18 cellular contexts compared by ENCODE assay signal in genomic region chr13:110907301-110907700, GRCh38. TPM values are rescaled to one million over a fixed set of nuclear protein-coding genes. Genes with fewer than 3 reads are reported as not detected.
DNase-seq lines count a peak whose midpoint lies in the region; ATAC-seq, FAIRE-seq and TF ChIP-seq lines count a peak whose summit lies in the region.
"Had no signal": no experiment of that assay in that cellular context is flagged by ENCODE, and none has a peak within 500 bp of the region (broad histone marks: within the 10 kb centered on the region; RNA-seq: fewer than 3 reads in every experiment).

No MANE protein-coding gene starts in this region.

- H3K79me2 ChIP-seq in GM23338 (replicated peaks; ENCODE audit: insufficient read depth), result peaks cover 98% of the 10 kb centered on the region
- H3K79me2 ChIP-seq in Loucy (ENCODE audit: insufficient read depth, low read length), result peaks cover 94% of the 10 kb centered on the region

- peaks cover 71% of the 10 kb centered on the region for H3K4me1 Mint-ChIP-seq in GM23338

- no peak for TF ChIP-seq POLR2A in esophagus muscularis mucosa (IDR thresholded peaks at IDR 0.05; ENCODE audit: low read depth)

- H3K27me3 ChIP-seq in GM23338 (ENCODE audit: insufficient read depth) (no peaks in the 10 kb centered on the region), Loucy (ENCODE audit: insufficient read depth, low read length, poor library complexity, severe bottlenecking) (no peaks in the 10 kb centered on the region), esophagus muscularis mucosa (no peaks in the 10 kb centered on the region), psoas muscle (ENCODE audit: insufficient read depth in 3 of 3, low read length in 2 of 3) (no peaks in the 10 kb centered on the region)
- H3K27me3 ChIP-seq: adrenal gland, neutrophil had no signal

- H3K27ac Mint-ChIP-seq in GM23338, result peak overlapping the region; percentile 98
- H3K27ac Mint-ChIP-seq: HFFc6 had no signal

- TF ChIP-seq EP300 in esophagus muscularis mucosa (IDR thresholded peaks at IDR 0.05), result no peak

- peaks cover 55% of the 10 kb centered on the region for H3K4me1 ChIP-seq in GM23338 (ENCODE audit: insufficient read depth)
- peaks cover 53% of the 10 kb centered on the region for H3K4me1 ChIP-seq in Loucy (ENCODE audit: insufficient read depth, low read length, poor library complexity, severe bottlenecking)
- peaks cover 58 to 79% (median 74%) of the 10 kb centered on the region in 4 donors for H3K4me1 ChIP-seq in esophagus muscularis mucosa
- peaks cover 92% of the 10 kb centered on the region for H3K4me1 ChIP-seq in psoas muscle

- no peak for FAIRE-seq in GM19239 (lab: Jason Lieb, UNC)
- FAIRE-seq: kidney had no signal

- H3K9ac ChIP-seq in Loucy (ENCODE audit: low read depth, low read length, poor library complexity, severe bottlenecking), result peak overlapping the region; percentile 44

- WGBS in esophagus muscularis mucosa, result 77% methylated on average over 3 of the region's 4 CpGs
- 64 to 73% (median 67%) methylated on average over 3 of the region's 4 CpGs for WGBS in psoas muscle, 3 donors

- H2AFZ ChIP-seq in GM23338, result no peak overlapping the region
- no peak overlapping the region for H2AFZ ChIP-seq in Loucy (ENCODE audit: low read length)

- intact Hi-C loops in esophagus muscularis mucosa (cut with DNase I), result loop anchor here (5.0 kb wide), 1 partner anchor 35 kb away; no protein-coding TSS in a partner anchor
- intact Hi-C loops in psoas muscle (cut with DNase I), result loop anchor here in 1 of 2 donors (2.0 kb wide), 1 partner anchor 20 kb away; no protein-coding TSS in a partner anchor

- no peaks in the 10 kb centered on the region for H3K9me3 Mint-ChIP-seq in GM23338
- H3K9me3 Mint-ChIP-seq: HFFc6 had no signal

- H3K27me3 Mint-ChIP-seq in GM23338 (ENCODE audit: insufficient read depth, low read depth, poor library complexity), result no peaks in the 10 kb centered on the region
- H3K27me3 Mint-ChIP-seq: T-helper 17 cell had no signal

- ATAC-seq in GM23338, result no peak
- no peak for ATAC-seq in psoas muscle
- ATAC-seq in GM21360 (IDR thresholded peaks at IDR 0.05; ENCODE audit: unreplicated experiment), result no peak
- no peak for ATAC-seq in GM21825 (IDR thresholded peaks at IDR 0.05; ENCODE audit: unreplicated experiment)
- ATAC-seq: sciatic nerve, T-helper 17 cell had no signal

- H3K9me2 ChIP-seq in GM23338 (ENCODE audit: insufficient read depth) (no peaks in the 10 kb centered on the region), Loucy (replicated peaks; ENCODE audit: low read depth, low read length) (no peaks in the 10 kb centered on the region)

- H3K4me3 Mint-ChIP-seq in GM23338, result peak overlapping the region; percentile 16; the same call in 2 of the 3 replicates
- H3K4me3 Mint-ChIP-seq: HFFc6, T-helper 17 cell had no signal

- TF ChIP-seq CTCF in GM23338 (conservative IDR thresholded peaks at IDR 0.05; ENCODE audit: low read depth in 2 of 2) (no peak), Loucy (conservative IDR thresholded peaks at IDR 0.05; ENCODE audit: low read length) (no peak), esophagus muscularis mucosa (IDR thresholded peaks at IDR 0.05) (no peak), psoas muscle (IDR thresholded peaks at IDR 0.05) (no peak)

- peak overlapping the region; percentile 19 for H3K4me3 ChIP-seq in GM23338
- H3K4me3 ChIP-seq in Loucy (ENCODE audit: low read length, poor library complexity, severe bottlenecking), result peak overlapping the region; percentile 78
- H3K4me3 ChIP-seq in esophagus muscularis mucosa, result no peak overlapping the region
- H3K4me3 ChIP-seq in psoas muscle, result peak overlapping the region; percentile 40
- H3K4me3 ChIP-seq: adrenal gland had no signal

- H3K9me3 ChIP-seq in Loucy (ENCODE audit: insufficient read depth, low read depth, low read length), result no peaks in the 10 kb centered on the region
- no peaks in the 10 kb centered on the region for H3K9me3 ChIP-seq in esophagus muscularis mucosa
- H3K9me3 ChIP-seq in psoas muscle, result no peaks in the 10 kb centered on the region
- H3K9me3 ChIP-seq: adrenal gland, neutrophil had no signal

- H3K36me3 ChIP-seq in GM23338 (ENCODE audit: insufficient read depth) (peaks cover 30% of the 10 kb centered on the region; the same call in 1 of the 2 replicates), Loucy (ENCODE audit: insufficient read depth, low read length) (peaks cover 79% of the 10 kb centered on the region; the same call in 1 of the 2 replicates), esophagus muscularis mucosa (peaks cover 0 to 47% (median 26%) of the 10 kb centered on the region in 4 donors), psoas muscle (ENCODE audit: insufficient read depth in 1 of 2, low read depth in 1 of 2) (peaks cover 18 to 61% of the 10 kb centered on the region in 2 donors)

- peaks cover 12% of the 10 kb centered on the region; the same call in 1 of the 2 replicates for H3F3A ChIP-seq in GM23338 (replicated peaks; ENCODE audit: low read depth)
- no peaks in the 10 kb centered on the region for H3F3A ChIP-seq in Loucy (ENCODE audit: low read depth)

- H3K27ac ChIP-seq in GM23338 (ENCODE audit: low read depth) (peak overlapping the region; percentile 92), esophagus muscularis mucosa (replicated peaks in 1 of 4) (peak overlapping the region; percentile 50 to 66 (median 62)), psoas muscle (peak overlapping the region; percentile 99)
- H3K27ac ChIP-seq: neutrophil had no signal

- H3K4me2 ChIP-seq in GM23338 (peak overlapping the region; percentile 55), Loucy (ENCODE audit: low read depth, low read length, poor library complexity, severe bottlenecking) (peak overlapping the region; percentile 69)

- peaks cover 81% of the 10 kb centered on the region for H3K36me3 Mint-ChIP-seq in GM23338 (ENCODE audit: low read depth)

- peaks cover 32% of the 10 kb centered on the region for H4K20me1 ChIP-seq in GM23338 (replicated peaks; ENCODE audit: insufficient read depth)
- H4K20me1 ChIP-seq in Loucy (ENCODE audit: insufficient read depth, low read length, poor library complexity, severe bottlenecking), result peaks cover 91% of the 10 kb centered on the region

- DNase-seq in GM23338 (ENCODE audit: low spot score), result no peak
- DNase-seq in esophagus muscularis mucosa (ENCODE audit: extremely low spot score), result no peak
- no peak for DNase-seq in psoas muscle
- no peak for DNase-seq in effector CD4-positive, alpha-beta T cell
- no peak for DNase-seq in GM19239 (ENCODE audit: insufficient read length, low spot score)
- DNase-seq: activated effector memory CD4-positive, alpha-beta T cell treated with Interleukin-2 at 50 U/mL for 16 hours; EL; head of caudate nucleus; HFFc6; kidney; NCI-H524 treated with DMSO at 0.1 percent for 48 hours; T-helper 17 cell had no signal

TF ChIP-seq in GM23338, 12 proteins besides CTCF, POLR2A, EP300 and RAD21 (continues in another document):
- TF ChIP-seq ZNF114 (CRISPR knock-in tag; IDR thresholded peaks at IDR 0.05), result no peak
- no peak for TF ChIP-seq CREB1 (CRISPR knock-in tag; IDR thresholded peaks at IDR 0.05; ENCODE audit: low read depth)
- TF ChIP-seq EZH2phosphoT487 (IDR thresholded peaks at IDR 0.05; ENCODE audit: unreplicated experiment), result no peak
- TF ChIP-seq POLR2AphosphoS5 (IDR thresholded peaks at IDR 0.05; ENCODE audit: low read depth), result no peak
- no peak for TF ChIP-seq REST (IDR thresholded peaks at IDR 0.05; ENCODE audit: unreplicated experiment)
- no peak for TF ChIP-seq NANOG (IDR thresholded peaks at IDR 0.05; ENCODE audit: borderline replicate concordance)
- TF ChIP-seq EZH2 (IDR thresholded peaks at IDR 0.05; ENCODE audit: low read depth, unreplicated experiment), result no peak
- TF ChIP-seq JUNB (IDR thresholded peaks at IDR 0.05; ENCODE audit: unreplicated experiment), result no peak

RNA-seq across cellular contexts. Expression of gene ANKRD10, which starts 7.6 kb away (rescaled TPM):
- 224 and 250 TPM in 2 replicates for total RNA-seq in GM23338 (2014; rRNA removed; shearing (Covaris generic))
- polyA plus RNA-seq in GM23338 (2016; fragmentation: Nextera tagmentation; extraction: Ambion mirVana), result 210 and 277 TPM in 2 replicates
- 100 to 1,000 TPM in 3 of 4 donors, 10 to 100 TPM in 1; 89.6 to 120 (median 110) TPM for total RNA-seq in esophagus muscularis mucosa
- total RNA-seq in psoas muscle, result 100 to 1,000 TPM; 106 to 225 (median 159) TPM
- polyA plus RNA-seq in psoas muscle, result 100 to 1,000 TPM in 1 of 3 donors, 10 to 100 TPM in 2; 82.0 to 123 (median 99.3) TPM

Comparison
In these comparisons a context has a peak if more than half of its experiments do, and no peak if none do; other contexts are left out.
1. H3K4me3 ChIP-seq: peak in GM23338 (single experiment), Loucy (single experiment) and psoas muscle (single experiment); none in esophagus muscularis mucosa (0 of 4).
2. Peak in every context shown above with its lines, with median percentiles within 50 percentile points of each other: H3K27ac ChIP-seq.